18 cellular contexts compared by ENCODE assay signal in genomic region chr20:32165836-32166545, GRCh38. TPM values are rescaled to one million over a fixed set of nuclear protein-coding genes. Genes with fewer than 3 reads are reported as not detected.
A peak's percentile ranks its signal among the peaks of the same experiment; 100 is the strongest.
DNase-seq lines count a peak whose midpoint lies in the region; ATAC-seq and TF ChIP-seq lines count a peak whose summit lies in the region.
"Had no signal": no experiment of that assay in that cellular context is flagged by ENCODE, and none has a peak within 500 bp of the region (broad histone marks: within the 10 kb centered on the region; RNA-seq: fewer than 3 reads in every experiment).

No MANE protein-coding gene starts in this region.

- peaks cover 9% of the 10 kb centered on the region for H3K4me1 ChIP-seq in A673 (ENCODE audit: insufficient read depth, low read length, poor library complexity, severe bottlenecking)
- H3K4me1 ChIP-seq: SJSA1 had no signal

- H3K27ac ChIP-seq in A673 (ENCODE audit: low read depth, low read length, poor library complexity, severe bottlenecking): no peak overlapping the region
- H3K27ac ChIP-seq: cardiac muscle cell, SJSA1 had no signal

- peaks cover 44% of the 10 kb centered on the region for H3K36me3 ChIP-seq in A673 (ENCODE audit: insufficient read depth, low read length, poor library complexity, severe bottlenecking)

- CTCF ChIA-PET in A673 (lab: Charles Lee): no interaction called here
- CTCF ChIA-PET in activated naive CD4-positive, alpha-beta T cell treated with anti-CD3 and anti-CD28 coated beads, Interleukin-2, amount 10 ng/mL, durations not matched to agents 7 days and 5 days (lab: Charles Lee): no interaction called here

- H3K4me1 Mint-ChIP-seq in activated T-helper 17 cell treated with anti-CD3 and anti-CD28 coated beads, Interleukin-2, amount 50 U/mL, for 72 hours: no peaks in the 10 kb centered on the region
- H3K4me1 Mint-ChIP-seq in activated naive CD4-positive, alpha-beta T cell treated with anti-CD3 and anti-CD28 coated beads, Interleukin-2, amount 10 ng/mL, durations not matched to agents 7 days and 5 days: no peaks in the 10 kb centered on the region

- peaks cover 69% of the 10 kb centered on the region for H3K36me3 Mint-ChIP-seq in activated T-helper 17 cell treated with anti-CD3 and anti-CD28 coated beads, Interleukin-2, amount 50 U/mL, for 72 hours (ENCODE audit: low read depth)
- peaks cover 37% of the 10 kb centered on the region for H3K36me3 Mint-ChIP-seq in activated naive CD4-positive, alpha-beta T cell treated with anti-CD3 and anti-CD28 coated beads, Interleukin-2, amount 10 ng/mL, durations not matched to agents 7 days and 5 days

- H3K27me3 Mint-ChIP-seq in activated T-helper 17 cell treated with anti-CD3 and anti-CD28 coated beads, Interleukin-2, amount 50 U/mL, for 72 hours: no peaks in the 10 kb centered on the region
- no peaks in the 10 kb centered on the region for H3K27me3 Mint-ChIP-seq in activated naive CD4-positive, alpha-beta T cell treated with anti-CD3 and anti-CD28 coated beads, Interleukin-2, amount 10 ng/mL, durations not matched to agents 7 days and 5 days
- H3K27me3 Mint-ChIP-seq: activated CD4-positive, alpha-beta memory T cell treated with anti-CD3 and anti-CD28 coated beads, Interleukin-2, amount 10 ng/mL, durations not matched to agents 7 days and 5 days had no signal

- peak overlapping the region; percentile 39 for H3K27ac Mint-ChIP-seq in activated T-helper 17 cell treated with anti-CD3 and anti-CD28 coated beads, Interleukin-2, amount 50 U/mL, for 72 hours
- H3K27ac Mint-ChIP-seq in activated naive CD4-positive, alpha-beta T cell treated with anti-CD3 and anti-CD28 coated beads, Interleukin-2, amount 10 ng/mL, durations not matched to agents 7 days and 5 days: no peak overlapping the region
- H3K27ac Mint-ChIP-seq: activated CD4-positive, alpha-beta memory T cell treated with anti-CD3 and anti-CD28 coated beads, Interleukin-2, amount 10 ng/mL, durations not matched to agents 7 days and 5 days; WTC11 had no signal

- POLR2A ChIA-PET in A673 (lab: Charles Lee; ENCODE audit: low non-redundant PET): no interaction called here

- H3K4me3 Mint-ChIP-seq in activated T-helper 17 cell treated with anti-CD3 and anti-CD28 coated beads, Interleukin-2, amount 50 U/mL, for 72 hours: no peak overlapping the region
- no peak overlapping the region for H3K4me3 Mint-ChIP-seq in activated naive CD4-positive, alpha-beta T cell treated with anti-CD3 and anti-CD28 coated beads, Interleukin-2, amount 10 ng/mL, durations not matched to agents 7 days and 5 days
- H3K4me3 Mint-ChIP-seq: activated CD4-positive, alpha-beta memory T cell treated with anti-CD3 and anti-CD28 coated beads, Interleukin-2, amount 10 ng/mL, durations not matched to agents 7 days and 5 days; CD8-positive, alpha-beta T cell; WTC11 had no signal

- TSS peak; percentile 29 for BruUV-seq in A673 (replicated peaks; lab: Mats Ljungman, UMichigan)

- H3K4me3 ChIP-seq in A673 (ENCODE audit: low read depth, low read length, poor library complexity, severe bottlenecking): no peak overlapping the region
- H3K4me3 ChIP-seq: cardiac muscle cell, HAP-1, SJSA1 had no signal

- H3K27me3 ChIP-seq in A673 (replicated peaks; ENCODE audit: insufficient read depth, low read depth, low read length, poor library complexity): no peaks in the 10 kb centered on the region
- H3K27me3 ChIP-seq: cardiac muscle cell, SJSA1 had no signal

- no peak for ATAC-seq in activated T-helper 17 cell treated with anti-CD3 and anti-CD28 coated beads, Interleukin-2, amount 50 U/mL, for 72 hours (replicated peaks)
- no peak for ATAC-seq in HG03135 (IDR thresholded peaks at IDR 0.05; ENCODE audit: unreplicated experiment)
- ATAC-seq: CD8-positive, alpha-beta T cell; WTC11 had no signal

- DNase-seq in A673 (ENCODE audit: low spot score): no peak
- DNase-seq in medulla oblongata (ENCODE audit: extremely low spot score): peak; percentile 7
- DNase-seq in stimulated activated naive CD4-positive, alpha-beta T cell treated with Interleukin-2 at 50 U/mL for 16 hours (lab: John Stamatoyannopoulos, UW): no peak
- no peak for DNase-seq in activated naive CD4-positive, alpha-beta T cell treated with anti-CD3 and anti-CD28 coated beads, Interleukin-2, amount 10 ng/mL, durations not matched to agents 7 days and 5 days
- DNase-seq: activated CD4-positive, alpha-beta memory T cell treated with anti-CD3 and anti-CD28 coated beads, Interleukin-2, amount 10 ng/mL, durations not matched to agents 7 days and 5 days; CD8-positive, alpha-beta T cell; KBM-7; NCI-H1048; NCI-H2107; NCI-H524 treated with DMSO at 0.1 percent for 48 hours; retina; T-helper 2 cell had no signal

- TF ChIP-seq CTCF in A673 (conservative IDR thresholded peaks at IDR 0.05; ENCODE audit: low read depth, low read length): no peak

- H3K9me3 Mint-ChIP-seq in activated T-helper 17 cell treated with anti-CD3 and anti-CD28 coated beads, Interleukin-2, amount 50 U/mL, for 72 hours: no peaks in the 10 kb centered on the region
- no peaks in the 10 kb centered on the region for H3K9me3 Mint-ChIP-seq in activated naive CD4-positive, alpha-beta T cell treated with anti-CD3 and anti-CD28 coated beads, Interleukin-2, amount 10 ng/mL, durations not matched to agents 7 days and 5 days
- H3K9me3 Mint-ChIP-seq: activated CD4-positive, alpha-beta memory T cell treated with anti-CD3 and anti-CD28 coated beads, Interleukin-2, amount 10 ng/mL, durations not matched to agents 7 days and 5 days; CD8-positive, alpha-beta T cell; WTC11 had no signal

- intact Hi-C loops in A673 (cut with micrococcal nuclease; ENCODE audit: unreplicated experiment): no loop called here

- no peaks in the 10 kb centered on the region for H3K9me3 ChIP-seq in A673 (ENCODE audit: low read depth, low read length, poor library complexity, severe bottlenecking)
- H3K9me3 ChIP-seq: HAP-1, SJSA1 had no signal

RNA-seq across cellular contexts. Expression of gene PLAGL2, which starts 41.6 kb away (rescaled TPM):
- 36.8 and 40.4 TPM in 2 replicates for total RNA-seq in A673 (2021)
- total RNA-seq in activated T-helper 17 cell treated with anti-CD3 and anti-CD28 coated beads, Interleukin-2, amount 50 U/mL, for 72 hours: 10 to 100 TPM; 61.9 to 93.1 TPM

RNA-seq across cellular contexts. Expression of gene POFUT1, which starts 41.7 kb away (rescaled TPM):
- total RNA-seq in A673 (2021): 55.9 and 56.6 TPM in 2 replicates
- 10 to 100 TPM; 41.4 TPM for total RNA-seq in activated T-helper 17 cell treated with anti-CD3 and anti-CD28 coated beads, Interleukin-2, amount 50 U/mL, for 72 hours

RNA-seq across cellular contexts. Expression of gene TM9SF4, which starts 56.5 kb away (rescaled TPM):
- 54.1 and 54.4 TPM in 2 replicates for total RNA-seq in A673 (2021)
- 10 to 100 TPM; 47.0 to 47.4 TPM for total RNA-seq in activated T-helper 17 cell treated with anti-CD3 and anti-CD28 coated beads, Interleukin-2, amount 50 U/mL, for 72 hours
